20 cellular contexts compared by ENCODE assay signal in the genomic region with DNA sequence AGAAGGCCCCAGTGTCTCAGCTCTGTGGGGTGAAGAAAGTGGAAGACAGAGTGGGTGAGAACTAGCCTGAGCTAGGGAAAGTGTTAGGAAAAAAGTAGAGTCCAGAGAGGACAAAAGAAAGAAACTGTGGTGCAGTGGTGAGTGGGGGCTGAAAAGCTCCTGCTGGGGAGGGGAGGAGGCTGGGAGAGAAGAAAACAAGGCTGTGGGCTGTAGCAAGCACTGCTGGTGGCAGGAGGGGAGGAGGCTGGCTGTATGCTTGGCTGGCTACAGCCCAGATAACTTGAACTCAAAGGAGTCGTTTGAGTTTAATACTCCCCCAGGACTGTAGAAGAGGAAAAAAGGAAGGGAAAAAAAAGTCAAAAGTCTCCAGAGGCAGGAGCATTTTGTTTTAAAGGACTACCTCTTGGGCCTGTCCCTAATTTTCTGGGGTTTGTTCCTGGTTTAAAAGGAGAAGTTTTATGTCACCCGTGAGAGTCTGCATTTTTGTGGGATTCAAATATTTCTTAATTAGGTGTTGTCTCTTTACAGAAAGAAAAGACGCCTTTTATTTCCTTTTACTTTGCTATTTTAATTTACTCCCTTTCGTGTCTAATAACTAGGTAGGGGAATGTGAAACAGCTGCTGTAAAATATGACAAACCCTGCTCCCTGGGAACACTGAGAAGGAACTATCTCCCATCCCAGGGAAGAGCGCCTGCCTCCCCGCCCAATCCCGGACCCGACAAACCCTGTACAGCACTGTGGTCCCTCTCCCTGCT. TPM values are rescaled to one million over a fixed set of nuclear protein-coding genes. Genes with fewer than 3 reads are reported as not detected.
A peak's percentile ranks its signal among the peaks of the same experiment; 100 is the strongest.
DNase-seq lines count a peak whose midpoint lies in the region; ATAC-seq and TF ChIP-seq lines count a peak whose summit lies in the region.
"Had no signal": no experiment of that assay in that cellular context is flagged by ENCODE, and none has a peak within 500 bp of the region (broad histone marks: within the 10 kb centered on the region; RNA-seq: fewer than 3 reads in every experiment).

No MANE protein-coding gene starts in this region.

- no peak overlapping the region for H3K18ac ChIP-seq in mesendoderm (ENCODE audit: low read length)

- H2AK5ac ChIP-seq in mesendoderm (ENCODE audit: low read length), result no peak overlapping the region

- ATAC-seq in GM19455 (IDR thresholded peaks at IDR 0.05; ENCODE audit: unreplicated experiment), result no peak
- no peak for ATAC-seq in esophagus mucosa
- no peak for ATAC-seq in body of pancreas
- ATAC-seq: activated T-cell treated with anti-CD3 and anti-CD28 coated beads, Interleukin-2, amount 50 U/mL, for 4 hours; HepG2; naive thymus-derived CD8-positive, alpha-beta T cell had no signal

- H3K4ac ChIP-seq in mesendoderm (ENCODE audit: low read depth, low read length), result no peak overlapping the region

- no peaks in the 10 kb centered on the region for H3K79me2 ChIP-seq in mammary epithelial cell (ENCODE audit: insufficient read depth, low read length)
- no peaks in the 10 kb centered on the region for H3K79me2 ChIP-seq in mesendoderm (ENCODE audit: control insufficient read depth, insufficient read depth, low read length)

- no peak overlapping the region for H3K4me2 ChIP-seq in mammary epithelial cell (ENCODE audit: insufficient read depth, low read depth, low read length)
- no peak overlapping the region for H3K4me2 ChIP-seq in mesendoderm (ENCODE audit: low read length)

- H3K27ac Mint-ChIP-seq in MCF 10A (ENCODE audit: low read depth, unreplicated experiment) (peak overlapping the region; percentile 27), brain (peak overlapping the region; percentile 78 to 93 (median 89))
- H3K27ac Mint-ChIP-seq: activated CD4-positive, alpha-beta memory T cell treated with anti-CD3 and anti-CD28 coated beads, Interleukin-2, amount 10 ng/mL, durations not matched to agents 7 days and 5 days; naive thymus-derived CD8-positive, alpha-beta T cell had no signal

- no peaks in the 10 kb centered on the region for H3K79me1 ChIP-seq in mesendoderm (ENCODE audit: low read length)

- WGBS in mammary epithelial cell (ENCODE audit: low coverage, missing lambda C conversion rate), result 37% methylated on average over 4 of the region's 8 CpGs
- WGBS in mesendoderm (ENCODE audit: extremely low coverage, insufficient coverage, low lambda C conversion rate), result no CpG with 5 or more reads among the region's 8 CpGs
- WGBS in body of pancreas, 2 donors, result 67 to 71% methylated on average over 8 of the region's 8 CpGs

- POLR2A ChIA-PET in MCF 10A (lab: Yijun Ruan, JAX), result no interaction called here

- H3K56ac ChIP-seq in mesendoderm (ENCODE audit: low read length), result peak overlapping the region; percentile 62

- H3K4me1 Mint-ChIP-seq in MCF 10A (ENCODE audit: insufficient read depth, unreplicated experiment) (peaks cover 5% of the 10 kb centered on the region), brain (peaks cover 26% of the 10 kb centered on the region)
- H3K4me1 Mint-ChIP-seq: activated CD4-positive, alpha-beta memory T cell treated with anti-CD3 and anti-CD28 coated beads, Interleukin-2, amount 10 ng/mL, durations not matched to agents 7 days and 5 days; central memory CD8-positive, alpha-beta T cell; naive thymus-derived CD8-positive, alpha-beta T cell had no signal

- no peak for TF ChIP-seq POLR2A in body of pancreas (IDR thresholded peaks at IDR 0.05)

- BruUV-seq in MCF 10A (replicated peaks; lab: Mats Ljungman, UMichigan), result no TSS peak
- no TSS peak for BruUV-seq in mammary epithelial cell (replicated peaks; lab: Mats Ljungman, UMichigan)

- H3K4me3 ChIP-seq in mammary epithelial cell (replicated peaks in 1 of 3; ENCODE audit: insufficient read depth in 1 of 3, low read depth in 2 of 3, low read length in 3 of 3) (no peak overlapping the region), mesendoderm (ENCODE audit: low read length) (no peak overlapping the region), body of pancreas (no peak overlapping the region)
- H3K4me3 ChIP-seq: lower lobe of right lung had no signal

- CTCF ChIA-PET in MCF 10A (lab: Yijun Ruan, JAX), result interaction anchor here (0.7 kb wide), 1 partner anchor 326 kb away, joined by 3 read pairs; no protein-coding TSS in a partner anchor
- CTCF ChIA-PET in mammary epithelial cell (lab: Charles Lee; ENCODE audit: low non-redundant PET), result no interaction called here

- in situ Hi-C loops in mammary epithelial cell (cut with MboI; ENCODE audit: low sequenced_read_pairs in 2 of 2), result no loop called here

- H3K9me3 Mint-ChIP-seq in MCF 10A (ENCODE audit: unreplicated experiment), result no peaks in the 10 kb centered on the region
- peaks cover 0 to 4% (median 0%) of the 10 kb centered on the region in 5 experiments for H3K9me3 Mint-ChIP-seq in brain
- H3K9me3 Mint-ChIP-seq: activated CD4-positive, alpha-beta memory T cell treated with anti-CD3 and anti-CD28 coated beads, Interleukin-2, amount 10 ng/mL, durations not matched to agents 7 days and 5 days; activated T-cell treated with anti-CD3 and anti-CD28 coated beads, Interleukin-2, amount 50 U/mL, for 4 hours; central memory CD8-positive, alpha-beta T cell; naive thymus-derived CD8-positive, alpha-beta T cell had no signal

- no peak overlapping the region for H2BK5ac ChIP-seq in mesendoderm (ENCODE audit: low read length)

- no peak overlapping the region for H2BK15ac ChIP-seq in mesendoderm (replicated peaks; ENCODE audit: low read depth)

- H3K27me3 Mint-ChIP-seq in MCF 10A (ENCODE audit: insufficient read depth, unreplicated experiment), result peaks cover 21% of the 10 kb centered on the region
- peaks cover 42% of the 10 kb centered on the region for H3K27me3 Mint-ChIP-seq in brain

- H3K9me3 ChIP-seq in mammary epithelial cell (replicated peaks; ENCODE audit: insufficient read depth, low read length) (no peaks in the 10 kb centered on the region), body of pancreas (no peaks in the 10 kb centered on the region)
- H3K9me3 ChIP-seq: lower lobe of right lung had no signal

- no peak overlapping the region for H4K5ac ChIP-seq in mesendoderm (ENCODE audit: low read length)

- intact Hi-C loops in MCF 10A (cut with micrococcal nuclease) (no loop called here), mammary epithelial cell (cut with micrococcal nuclease) (no loop called here), body of pancreas (cut with DNase I) (no loop called here)

- H3K36me3 ChIP-seq in mammary epithelial cell (ENCODE audit: insufficient read depth, low read length) (no peaks in the 10 kb centered on the region), mesendoderm (ENCODE audit: control insufficient read depth, insufficient read depth, low read length) (no peaks in the 10 kb centered on the region), body of pancreas (replicated peaks in 1 of 2; ENCODE audit: insufficient read depth in 1 of 2, low read depth in 2 of 2) (no peaks in the 10 kb centered on the region)
- H3K36me3 ChIP-seq: lower lobe of right lung had no signal

- no peak overlapping the region for H2BK120ac ChIP-seq in mesendoderm (ENCODE audit: low read depth, low read length)

- TF ChIP-seq CTCF in MCF 10A (IDR thresholded peaks at IDR 0.05; ENCODE audit: unreplicated experiment) (no peak), mammary epithelial cell (conservative IDR thresholded peaks at IDR 0.05 in 1 of 2, IDR thresholded peaks at IDR 0.05 in 1 of 2; ENCODE audit: extremely low read depth in 1 of 2, insufficient read depth in 1 of 2, low read depth in 1 of 2, low read length in 2 of 2) (no peak), brain (conservative IDR thresholded peaks at IDR 0.05) (no peak), body of pancreas (IDR thresholded peaks at IDR 0.05) (no peak)

- no peak for DNase-seq in MCF 10A (ENCODE audit: unreplicated experiment)
- DNase-seq in mammary epithelial cell, result no peak
- no peak for DNase-seq in mesendoderm
- no peak for DNase-seq in body of pancreas
- no peak for DNase-seq in iPS-NIHi7 (ENCODE audit: extremely low spot score)
- DNase-seq: activated CD4-positive, alpha-beta memory T cell treated with anti-CD3 and anti-CD28 coated beads, Interleukin-2, amount 10 ng/mL, durations not matched to agents 7 days and 5 days; activated T-cell treated with anti-CD3 and anti-CD28 coated beads, Interleukin-2, amount 50 U/mL, for 4 hours; lower lobe of right lung; naive thymus-derived CD8-positive, alpha-beta T cell; NCI-H2081; NCI-H82; stimulated activated naive CD4-positive, alpha-beta T cell treated with Interleukin-2 at 50 U/mL for 16 hours had no signal

- no peak overlapping the region for H3K27ac ChIP-seq in mammary epithelial cell (ENCODE audit: insufficient read depth, low read depth, low read length)
- no peak overlapping the region for H3K27ac ChIP-seq in mesendoderm (ENCODE audit: low read depth, low read length)
- no peak overlapping the region for H3K27ac ChIP-seq in body of pancreas
- H3K27ac ChIP-seq: lower lobe of right lung had no signal

- H2AFZ ChIP-seq in mammary epithelial cell (ENCODE audit: low read depth, low read length), result no peak overlapping the region

- H4K20me1 ChIP-seq in mammary epithelial cell (ENCODE audit: insufficient read depth, low read length), result no peaks in the 10 kb centered on the region

- H3K4me3 Mint-ChIP-seq in MCF 10A (ENCODE audit: unreplicated experiment) (no peak overlapping the region), brain (peak overlapping the region; percentile 11 to 70 (median 56))
- H3K4me3 Mint-ChIP-seq: activated CD4-positive, alpha-beta memory T cell treated with anti-CD3 and anti-CD28 coated beads, Interleukin-2, amount 10 ng/mL, durations not matched to agents 7 days and 5 days; activated T-cell treated with anti-CD3 and anti-CD28 coated beads, Interleukin-2, amount 50 U/mL, for 4 hours; central memory CD8-positive, alpha-beta T cell; naive thymus-derived CD8-positive, alpha-beta T cell had no signal

- no peak overlapping the region for H3K23ac ChIP-seq in mesendoderm (ENCODE audit: low read length)

- H3K27me3 ChIP-seq in mammary epithelial cell (ENCODE audit: insufficient read depth, low read length) (peaks cover 5% of the 10 kb centered on the region), mesendoderm (ENCODE audit: insufficient read depth, low read length, poor library complexity) (no peaks in the 10 kb centered on the region), body of pancreas (peaks cover 0 to 9% of the 10 kb centered on the region in 2 donors)

- dilution Hi-C loops in mammary epithelial cell (cut with HindIII; ENCODE audit: low sequenced_read_pairs), result no loop called here

- H3K4me1 ChIP-seq in mammary epithelial cell (ENCODE audit: insufficient read depth, low read length) (no peaks in the 10 kb centered on the region), mesendoderm (ENCODE audit: control insufficient read depth, low read depth, low read length) (peaks cover 2% of the 10 kb centered on the region), body of pancreas (no peaks in the 10 kb centered on the region)

- no peak overlapping the region for H4K8ac ChIP-seq in mesendoderm (ENCODE audit: low read depth, low read length)

- H3K9ac ChIP-seq in mammary epithelial cell (ENCODE audit: insufficient read depth, low read length), result no peak overlapping the region
- H3K9ac ChIP-seq in mesendoderm (ENCODE audit: low read length), result no peak overlapping the region

- no peaks in the 10 kb centered on the region for H3K36me3 Mint-ChIP-seq in MCF 10A (ENCODE audit: insufficient read depth, unreplicated experiment)
- H3K36me3 Mint-ChIP-seq in brain, result no peaks in the 10 kb centered on the region
- H3K36me3 Mint-ChIP-seq: naive thymus-derived CD8-positive, alpha-beta T cell had no signal

RNA-seq across cellular contexts. Expression of a gene that starts 21.7 kb away (rescaled TPM):
- total RNA-seq in MCF 10A (2022) (not detected in 2 replicates), mammary epithelial cell (not detected), esophagus mucosa (not detected), body of pancreas (not detected)
- polyA plus RNA-seq in mammary epithelial cell (not detected), brain (ENCODE audit: insufficient read depth, low read depth, low replicate concordance) (49.1 TPM)
- polyA minus RNA-seq in mammary epithelial cell, result not detected
- polyA plus RNA-seq in mesendoderm (2013, experiment 1 of 2), result 10.9 TPM
- 11.0 TPM for polyA plus RNA-seq in mesendoderm (2013, experiment 2 of 2)
- total RNA-seq: activated CD4-positive, alpha-beta memory T cell treated with anti-CD3 and anti-CD28 coated beads, Interleukin-2, amount 10 ng/mL, durations not matched to agents 7 days and 5 days; activated T-cell treated with anti-CD3 and anti-CD28 coated beads, Interleukin-2, amount 50 U/mL, for 4 hours; fibroblast of villous mesenchyme; lower lobe of right lung; naive thymus-derived CD8-positive, alpha-beta T cell; urinary bladder had no signal
- polyA plus RNA-seq: AG04450; naive thymus-derived CD8-positive, alpha-beta T cell; urinary bladder had no signal

RNA-seq across cellular contexts. Expression of a gene that starts 31.7 kb away (rescaled TPM):
- total RNA-seq in MCF 10A (2022) (7.0 and 8.2 TPM in 2 replicates), mammary epithelial cell (1 to 10 TPM in 1 of 2 donors, under 1 TPM in 1; under 0.01 to 3.0 TPM), esophagus mucosa (0.04 TPM), body of pancreas (not detected)
- polyA plus RNA-seq in mammary epithelial cell (0.25 TPM), brain (ENCODE audit: insufficient read depth, low read depth, low replicate concordance) (300 TPM)
- not detected for polyA minus RNA-seq in mammary epithelial cell
- polyA plus RNA-seq in mesendoderm (2013, experiment 1 of 2), result 230 TPM
- polyA plus RNA-seq in mesendoderm (2013, experiment 2 of 2), result 222 TPM
- total RNA-seq: fibroblast of villous mesenchyme; HepG2; lower lobe of right lung; naive thymus-derived CD8-positive, alpha-beta T cell had no signal
- polyA plus RNA-seq: AG04450; naive thymus-derived CD8-positive, alpha-beta T cell; urinary bladder had no signal
